8 cellular contexts compared by ENCODE assay signal in the genomic region with DNA sequence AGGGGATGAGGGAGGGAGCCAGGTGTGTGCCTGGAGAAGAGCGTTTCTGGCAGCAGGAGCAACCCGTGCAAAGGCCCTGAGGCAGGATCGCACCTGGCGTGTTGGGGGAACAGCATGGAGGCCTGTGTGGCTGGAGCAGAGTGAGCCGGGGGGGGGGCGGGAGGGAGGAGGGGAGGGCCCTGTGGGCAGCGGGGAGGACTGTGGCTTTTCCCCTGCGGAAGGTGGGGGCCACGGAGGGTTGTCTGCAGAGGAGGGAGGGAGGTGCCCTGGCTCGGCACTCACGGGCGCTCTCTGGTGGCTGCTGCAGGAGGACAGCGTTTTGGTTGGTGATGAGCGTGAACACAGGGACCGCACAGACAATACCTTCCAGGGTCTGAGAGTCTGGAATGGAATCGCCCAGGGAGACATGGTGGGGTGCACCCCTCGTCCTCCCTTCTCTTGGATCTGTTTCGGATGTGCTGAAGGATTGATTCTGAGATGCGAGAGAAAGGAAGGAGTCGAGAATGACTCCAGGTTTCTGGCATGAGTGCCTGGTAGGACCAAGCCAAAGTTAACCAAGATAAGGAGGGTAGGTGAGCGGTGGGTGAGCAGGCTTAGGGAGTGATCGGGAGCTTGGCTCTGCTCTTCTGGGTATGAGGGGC. TPM values are rescaled to one million over a fixed set of nuclear protein-coding genes. Genes with fewer than 3 reads are reported as not detected.
DNase-seq lines count a peak whose midpoint lies in the region; ATAC-seq, FAIRE-seq and TF ChIP-seq lines count a peak whose summit lies in the region.

No MANE protein-coding gene starts in this region.

- H3K4me3 Mint-ChIP-seq in stimulated activated naive B cell treated with anti-CD40 and anti-IgM and Interleukin-4, amounts not matched to agents 10 μg/mL and 1 μg/mL and 100 μg/mL, for 72 hours = no peak overlapping the region

- POLR2A ChIA-PET in H1 (lab: Charles Lee; ENCODE audit: partially characterized antibody) = interaction anchor here (1.0 to 1.8 kb wide), 7 partner anchors 31 to 95 kb away, joined by 3 to 6 read pairs (median 3); a partner anchor contains a TSS

- H3K36me3 Mint-ChIP-seq in stimulated activated naive B cell treated with anti-CD40 and anti-IgM and Interleukin-4, amounts not matched to agents 10 μg/mL and 1 μg/mL and 100 μg/mL, for 72 hours = peaks cover 24 to 36% of the 10 kb centered on the region in 2 donors

- no peak overlapping the region for H4K91ac ChIP-seq in H1 (replicated peaks; ENCODE audit: insufficient read length, low read length)

- WGBS in H1 (ENCODE audit: extremely low coverage in 1 of 2, insufficient coverage in 1 of 2, insufficient read length in 1 of 2, insufficient replicate concordance in 2 of 2, low coverage in 1 of 2, low lambda C conversion rate in 2 of 2, missing lambda C conversion rate in 1 of 2), 2 experiments = 66% methylated on average over 11 of the region's 22 CpGs; no CpG with 5 or more reads in 1 of the 2 experiments

- no peak overlapping the region for H2AFZ ChIP-seq in H1 (ENCODE audit: low read length)

- no peak overlapping the region for H3K56ac ChIP-seq in H1 (replicated peaks; ENCODE audit: insufficient read length, low read depth, low read length)

- peak overlapping the region; percentile 68 for H3K27ac Mint-ChIP-seq in stimulated activated naive B cell treated with anti-CD40 and anti-IgM and Interleukin-4, amounts not matched to agents 10 μg/mL and 1 μg/mL and 100 μg/mL, for 72 hours

- peak overlapping the region; percentile 83 for H3K18ac ChIP-seq in H1 (ENCODE audit: extremely low read depth, low read length)

- H3K4me2 ChIP-seq in H1 (ENCODE audit: insufficient read depth in 1 of 2, low read depth in 2 of 2, low read length in 2 of 2) = no peak overlapping the region; a peak in 1 of 4 replicates

- H3K14ac ChIP-seq in H1 (ENCODE audit: insufficient read length) = no peak overlapping the region

- H4K20me1 ChIP-seq in H1 (replicated peaks in 1 of 2; ENCODE audit: control insufficient read depth in 1 of 2, insufficient read depth in 2 of 2, low read length in 2 of 2) = peaks cover 7 to 34% of the 10 kb centered on the region in 2 experiments

- in situ Hi-C loops in GM13976 (cut with MboI; ENCODE audit: low sequenced_read_pairs, unreplicated experiment) = no loop called here

- H3K4me1 Mint-ChIP-seq in stimulated activated naive B cell treated with anti-CD40 and anti-IgM and Interleukin-4, amounts not matched to agents 10 μg/mL and 1 μg/mL and 100 μg/mL, for 72 hours = peaks cover 36 to 60% of the 10 kb centered on the region in 2 donors

- no peak overlapping the region for H2BK120ac ChIP-seq in H1 (replicated peaks; ENCODE audit: low read depth, low read length)

- no peaks in the 10 kb centered on the region for H3K9me3 ChIP-seq in H1 (ENCODE audit: insufficient read depth in 2 of 2, low read depth in 1 of 2, low read length in 1 of 2)
- H3K9me3 ChIP-seq in mucosa of descending colon = no peaks in the 10 kb centered on the region

- no peaks in the 10 kb centered on the region for H3K27me3 Mint-ChIP-seq in stimulated activated naive B cell treated with anti-CD40 and anti-IgM and Interleukin-4, amounts not matched to agents 10 μg/mL and 1 μg/mL and 100 μg/mL, for 72 hours

- H3K36me3 ChIP-seq in H1 (ENCODE audit: control insufficient read depth in 2 of 4, insufficient read depth in 4 of 4, low read length in 3 of 4) = no peaks in the 10 kb centered on the region; a peak in 3 of 8 replicates
- no peaks in the 10 kb centered on the region for H3K36me3 ChIP-seq in mucosa of descending colon (ENCODE audit: low read depth)

- DNase-seq in GM13976 (ENCODE audit: low spot score) (peak; percentile 89), NOMO-1 treated with DMSO at 0.1 percent for 48 hours (lab: John Stamatoyannopoulos, UW; ENCODE audit: unreplicated experiment) (peak; percentile 53), H1 (ENCODE audit: low read depth in 1 of 2, low spot score in 2 of 2) (peak in 1 of 2 experiments; percentile 90), mucosa of descending colon (peak; percentile 66 to 79 (median 68))
- DNase-seq in activated CD8-positive, alpha-beta memory T cell treated with anti-CD3 and anti-CD28 coated beads, Interleukin-2, amount 50 U/mL, for 24 hours (ENCODE audit: extremely low read depth) = peak; percentile 31
- DNase-seq in stimulated activated naive B cell treated with anti-CD40 and anti-IgM and Interleukin-4, amounts not matched to agents 10 μg/mL and 1 μg/mL and 100 μg/mL, for 72 hours = peak; percentile 31

- H2AK5ac ChIP-seq in H1 (ENCODE audit: low read depth, low read length) = no peak overlapping the region

- H3K79me1 ChIP-seq in H1 (ENCODE audit: low read depth, low read length) = peaks cover 32% of the 10 kb centered on the region

- H3K23me2 ChIP-seq in H1 (ENCODE audit: low read depth, low read length) = no peaks in the 10 kb centered on the region

- H3K79me2 ChIP-seq in H1 (ENCODE audit: control insufficient read depth in 1 of 2, insufficient read depth in 2 of 2, low read length in 2 of 2) = peaks cover 0 to 68% of the 10 kb centered on the region in 2 experiments

- no peak for FAIRE-seq in H1 (lab: Jason Lieb, UNC)

- H3K9me3 Mint-ChIP-seq in stimulated activated naive B cell treated with anti-CD40 and anti-IgM and Interleukin-4, amounts not matched to agents 10 μg/mL and 1 μg/mL and 100 μg/mL, for 72 hours = no peaks in the 10 kb centered on the region

- no peak overlapping the region for H2BK12ac ChIP-seq in H1 (ENCODE audit: low read depth, low read length)

- intact Hi-C loops in mucosa of descending colon (cut with DNase I, micrococcal nuclease) = no loop called here

- no peaks in the 10 kb centered on the region for H3K27me3 ChIP-seq in H1 (replicated peaks in 1 of 4; ENCODE audit: control insufficient read depth in 3 of 4, extremely low read depth in 1 of 4, insufficient read depth in 3 of 4, low read length in 3 of 4)

- H3K4ac ChIP-seq in H1 (replicated peaks; ENCODE audit: insufficient read length, low read depth, low read length) = no peak overlapping the region

- no peak overlapping the region for H4K5ac ChIP-seq in H1 (ENCODE audit: insufficient read length, low read depth, low read length)

- H2BK15ac ChIP-seq in H1 (ENCODE audit: low read length) = no peak overlapping the region

- no peak overlapping the region for H3K9ac ChIP-seq in H1 (replicated peaks in 1 of 4; ENCODE audit: extremely low read depth in 1 of 4, low read depth in 3 of 4, low read length in 3 of 4)

- no peak overlapping the region for H2BK20ac ChIP-seq in H1 (ENCODE audit: low read length)

- no peak for TF ChIP-seq POLR2A in H1 (IDR thresholded peaks at IDR 0.05; ENCODE audit: control extremely low read depth in 1 of 2, low read depth in 2 of 2, low read length in 2 of 2)

- H4K8ac ChIP-seq in H1 (ENCODE audit: extremely low read depth, insufficient read depth, low read length) = no peak overlapping the region

- no peak overlapping the region for H2BK5ac ChIP-seq in H1 (ENCODE audit: low read depth, low read length)

- CTCF ChIA-PET in H1 (lab: Charles Lee; ENCODE audit: partially characterized antibody) = interaction anchor here (1.0 to 2.9 kb wide), 8 partner anchors 15 to 119 kb away, joined by 3 to 39 read pairs (median 4); no protein-coding TSS in a partner anchor

- no peak overlapping the region for H3K23ac ChIP-seq in H1 (ENCODE audit: insufficient read length)

- TF ChIP-seq EP300 in H1 (IDR thresholded peaks at IDR 0.05; ENCODE audit: borderline replicate concordance in 1 of 2, low read depth in 2 of 2, low read length in 2 of 2) = no peak

- no peak overlapping the region; the same call in 1 of the 2 replicates for H3K27ac ChIP-seq in H1 (ENCODE audit: low read depth, low read length)

- H3K4me3 ChIP-seq in H1 (ENCODE audit: extremely low read depth in 1 of 4, insufficient read depth in 2 of 4, low read depth in 3 of 4, low read length in 4 of 4) (no peak overlapping the region), mucosa of descending colon (no peak overlapping the region)

- ATAC-seq in mucosa of descending colon (peak; percentile 64), GM18873 (IDR thresholded peaks at IDR 0.05; ENCODE audit: low FRiP score, unreplicated experiment) (no peak), GM19035 (IDR thresholded peaks at IDR 0.05; ENCODE audit: unreplicated experiment) (no peak)
- ATAC-seq in stimulated activated naive B cell treated with anti-CD40 and anti-IgM and Interleukin-4, amounts not matched to agents 10 μg/mL and 1 μg/mL and 100 μg/mL, for 72 hours (replicated peaks) = peak; percentile 78 to 84

- peak; percentile 64 to 71 for TF ChIP-seq RAD21 in H1 (IDR thresholded peaks at IDR 0.05 in 1 of 2, conservative IDR thresholded peaks at IDR 0.05 in 1 of 2; ENCODE audit: low read depth in 2 of 2, low read length in 2 of 2)

- peak; percentile 64 for TF ChIP-seq CTCF in GM13976 (IDR thresholded peaks at IDR 0.05; ENCODE audit: borderline replicate concordance, control extremely low read depth, extremely low read depth, insufficient read depth, missing control alignments)
- TF ChIP-seq CTCF in H1 (IDR thresholded peaks at IDR 0.05; ENCODE audit: control extremely low read depth in 1 of 3, insufficient read depth in 1 of 3, low read depth in 1 of 3, low read length in 3 of 3) = peak; percentile 85 to 90 (median 87)
- peak; percentile 31 for TF ChIP-seq CTCF in mucosa of descending colon (IDR thresholded peaks at IDR 0.05)

- H3K4me1 ChIP-seq in H1 (replicated peaks in 1 of 4; ENCODE audit: control insufficient read depth in 3 of 4, insufficient read depth in 4 of 4, low read length in 3 of 4) = peaks cover 0 to 1% (median 0%) of the 10 kb centered on the region in 4 experiments; a peak in 3 of 7 replicates
- H3K4me1 ChIP-seq in mucosa of descending colon (ENCODE audit: low read depth) = peaks cover 24% of the 10 kb centered on the region

RNA-seq across cellular contexts. Expression of a gene that starts 6.5 kb away (rescaled TPM):
- total RNA-seq in H1 (2021; fragmentation: NEBNext Ultra II Directional; extraction: Animal tissue kit (Norgen Biotek cat#: 25700)) = 85.8 and 90.2 TPM in 2 replicates
- polyA plus RNA-seq in H1 (2011; rRNA removed) = 50.2 and 87.6 TPM in 2 replicates
- polyA plus RNA-seq in H1 (2011; cell fraction: cytosol; rRNA removed) = 66.3 TPM
- 142 TPM for polyA plus RNA-seq in H1 (2011; cell fraction: nucleus; rRNA removed)
- 99.9 to 136 TPM (median 123 TPM) in 4 replicates for polyA plus RNA-seq in H1 (2012, experiment 1 of 2)
- 83.6 TPM for polyA plus RNA-seq in H1 (2012, experiment 2 of 2)
- 70.9 TPM for polyA plus RNA-seq in H1 (2013, experiment 1 of 2)
- 71.1 TPM for polyA plus RNA-seq in H1 (2013, experiment 2 of 2)
- 34.8 and 71.2 TPM in 2 replicates for polyA minus RNA-seq in H1 (2011; rRNA and poly(A)+ RNA removed)
- 68.0 TPM for polyA minus RNA-seq in H1 (2011; cell fraction: cytosol; rRNA and poly(A)+ RNA removed)
- 56.6 TPM for polyA minus RNA-seq in H1 (2011; cell fraction: nucleus; rRNA and poly(A)+ RNA removed)
- 100 to 1,000 TPM; 100 to 131 (median 103) TPM for total RNA-seq in mucosa of descending colon

RNA-seq across cellular contexts. Expression of a gene that starts 16.4 kb away (rescaled TPM):
- 18.5 and 19.7 TPM in 2 replicates for total RNA-seq in H1 (2021; fragmentation: NEBNext Ultra II Directional; extraction: Animal tissue kit (Norgen Biotek cat#: 25700))
- polyA plus RNA-seq in H1 (2011; rRNA removed) = 46.2 and 49.2 TPM in 2 replicates
- polyA plus RNA-seq in H1 (2011; cell fraction: cytosol; rRNA removed) = 29.6 TPM
- polyA plus RNA-seq in H1 (2011; cell fraction: nucleus; rRNA removed) = 45.3 TPM
- polyA plus RNA-seq in H1 (2012, experiment 1 of 2) = 15.8 to 27.5 TPM (median 23.1 TPM) in 4 replicates
- 24.2 TPM for polyA plus RNA-seq in H1 (2012, experiment 2 of 2)
- 20.2 TPM for polyA plus RNA-seq in H1 (2013, experiment 1 of 2)
- 22.7 TPM for polyA plus RNA-seq in H1 (2013, experiment 2 of 2)
- polyA minus RNA-seq in H1 (2011; rRNA and poly(A)+ RNA removed) = 9.8 and 10.3 TPM in 2 replicates
- 17.5 TPM for polyA minus RNA-seq in H1 (2011; cell fraction: cytosol; rRNA and poly(A)+ RNA removed)
- 11.9 TPM for polyA minus RNA-seq in H1 (2011; cell fraction: nucleus; rRNA and poly(A)+ RNA removed)
- total RNA-seq in mucosa of descending colon = 10 to 100 TPM; 27.2 to 62.0 (median 33.8) TPM

RNA-seq across cellular contexts. Expression of a gene that starts 32.7 kb away (rescaled TPM):
- 1.8 and 2.3 TPM in 2 replicates for total RNA-seq in H1 (2021; fragmentation: NEBNext Ultra II Directional; extraction: Animal tissue kit (Norgen Biotek cat#: 25700))
- 5.1 and 6.5 TPM in 2 replicates for polyA plus RNA-seq in H1 (2011; rRNA removed)
- 3.7 TPM for polyA plus RNA-seq in H1 (2011; cell fraction: cytosol; rRNA removed)
- polyA plus RNA-seq in H1 (2011; cell fraction: nucleus; rRNA removed) = 6.2 TPM
- 2.0 to 4.6 TPM (median 3.8 TPM) in 4 replicates for polyA plus RNA-seq in H1 (2012, experiment 1 of 2)
- 3.5 TPM for polyA plus RNA-seq in H1 (2012, experiment 2 of 2)
- polyA plus RNA-seq in H1 (2013, experiment 1 of 2) = 2.8 TPM
- 2.3 TPM for polyA plus RNA-seq in H1 (2013, experiment 2 of 2)
- 0.69 and 1.4 TPM in 2 replicates for polyA minus RNA-seq in H1 (2011; rRNA and poly(A)+ RNA removed)
- 1.5 TPM for polyA minus RNA-seq in H1 (2011; cell fraction: cytosol; rRNA and poly(A)+ RNA removed)
- polyA minus RNA-seq in H1 (2011; cell fraction: nucleus; rRNA and poly(A)+ RNA removed) = 6.7 TPM
- total RNA-seq in mucosa of descending colon = 1 to 10 TPM; 2.8 to 9.5 (median 2.9) TPM

RNA-seq across cellular contexts. Expression of a gene that starts 48.1 kb away (rescaled TPM):
- total RNA-seq in H1 (2021; fragmentation: NEBNext Ultra II Directional; extraction: Animal tissue kit (Norgen Biotek cat#: 25700)) = 448 and 474 TPM in 2 replicates
- 375 and 545 TPM in 2 replicates for polyA plus RNA-seq in H1 (2011; rRNA removed)
- polyA plus RNA-seq in H1 (2011; cell fraction: cytosol; rRNA removed) = 450 TPM
- 336 TPM for polyA plus RNA-seq in H1 (2011; cell fraction: nucleus; rRNA removed)
- polyA plus RNA-seq in H1 (2012, experiment 1 of 2) = 448 to 587 TPM (median 510 TPM) in 4 replicates
- polyA plus RNA-seq in H1 (2012, experiment 2 of 2) = 158 TPM
- 203 TPM for polyA plus RNA-seq in H1 (2013, experiment 1 of 2)
- 197 TPM for polyA plus RNA-seq in H1 (2013, experiment 2 of 2)
- 127 and 140 TPM in 2 replicates for polyA minus RNA-seq in H1 (2011; rRNA and poly(A)+ RNA removed)
- polyA minus RNA-seq in H1 (2011; cell fraction: cytosol; rRNA and poly(A)+ RNA removed) = 226 TPM
- 170 TPM for polyA minus RNA-seq in H1 (2011; cell fraction: nucleus; rRNA and poly(A)+ RNA removed)
- 100 to 1,000 TPM; 116 to 181 (median 149) TPM for total RNA-seq in mucosa of descending colon

RNA-seq across cellular contexts. Expression of a gene that starts 53.6 kb away (rescaled TPM):
- total RNA-seq in H1 (2021; fragmentation: NEBNext Ultra II Directional; extraction: Animal tissue kit (Norgen Biotek cat#: 25700)) = 2.3 and 2.5 TPM in 2 replicates
- 4.2 and 5.7 TPM in 2 replicates for polyA plus RNA-seq in H1 (2011; rRNA removed)
- polyA plus RNA-seq in H1 (2011; cell fraction: cytosol; rRNA removed) = 5.0 TPM
- 12.0 TPM for polyA plus RNA-seq in H1 (2011; cell fraction: nucleus; rRNA removed)
- 0.87 to 3.6 TPM (median 2.5 TPM) in 4 replicates for polyA plus RNA-seq in H1 (2012, experiment 1 of 2)
- 2.3 TPM for polyA plus RNA-seq in H1 (2012, experiment 2 of 2)
- polyA plus RNA-seq in H1 (2013, experiment 1 of 2) = 2.8 TPM
- 2.4 TPM for polyA plus RNA-seq in H1 (2013, experiment 2 of 2)
- polyA minus RNA-seq in H1 (2011; rRNA and poly(A)+ RNA removed) = 1.3 and 1.8 TPM in 2 replicates
- 1.8 TPM for polyA minus RNA-seq in H1 (2011; cell fraction: cytosol; rRNA and poly(A)+ RNA removed)
- polyA minus RNA-seq in H1 (2011; cell fraction: nucleus; rRNA and poly(A)+ RNA removed) = 5.1 TPM
- 10 to 100 TPM in 1 of 3 donors, 1 to 10 TPM in 2; 2.0 to 10.1 (median 3.3) TPM for total RNA-seq in mucosa of descending colon

Comparison
In these comparisons a context has a peak if more than half of its experiments do, and no peak if none do; other contexts are left out.
1. CTCF ChIP-seq: peak in every context shown above with its lines; median percentile 87 in H1; 64 in GM13976; 31 in mucosa of descending colon.
2. ATAC-seq: peak in mucosa of descending colon (single experiment) and stimulated activated naive B cell treated with anti-CD40 and anti-IgM and Interleukin-4, amounts not matched to agents 10 μg/mL and 1 μg/mL and 100 μg/mL, for 72 hours (2 of 2); none in GM18873 (single experiment) and GM19035 (single experiment).